Comparison of ENCODE assay signal across 10 cellular contexts in genomic region chr9:692636-693459, GRCh38.
DNase-seq lines count a peak whose midpoint lies in the region; ATAC-seq and TF ChIP-seq lines count a peak whose summit lies in the region.
"Had no signal": no experiment of that assay in that cellular context is flagged by ENCODE, and none has a peak within 500 bp of the region (broad histone marks: within the 10 kb centered on the region; RNA-seq: fewer than 3 reads in every experiment).

No MANE protein-coding gene starts in this region.

- no peak for TF ChIP-seq CTCF in PC-3 (conservative IDR thresholded peaks at IDR 0.05; ENCODE audit: low read depth, low read length)
- no peak for TF ChIP-seq CTCF in endothelial cell (IDR thresholded peaks at IDR 0.05; ENCODE audit: unreplicated experiment)
- TF ChIP-seq CTCF in tibial artery (IDR thresholded peaks at IDR 0.05) = no peak
- TF ChIP-seq CTCF in WERI-Rb-1 (IDR thresholded peaks at IDR 0.05; ENCODE audit: low read depth, low read length) = no peak

- intact Hi-C loops in PC-3 (cut with micrococcal nuclease) (no loop called here), tibial artery (cut with DNase I; ENCODE audit: low total_unique reads) (loop anchor here (5.0 kb wide), 1 partner anchor 44 kb away; no protein-coding TSS in a partner anchor)

- H3K9me3 Mint-ChIP-seq in endothelial cell (ENCODE audit: unreplicated experiment) (peaks cover 3% of the 10 kb centered on the region), immature natural killer cell (no peaks in the 10 kb centered on the region)
- H3K9me3 Mint-ChIP-seq in stimulated activated naive CD8-positive, alpha-beta T cell treated with anti-CD3 and anti-CD28 coated beads, Interleukin-15, amount 100 ng/mL, for 72 hours = no peaks in the 10 kb centered on the region

- CTCF ChIA-PET in PC-3 (lab: Charles Lee) = no interaction called here

- H3K4me2 ChIP-seq in PC-3 (ENCODE audit: low read length) = peak overlapping the region; percentile 72

- no TSS peak for BruUV-seq in PC-3 (replicated peaks; lab: Mats Ljungman, UMichigan)

- peak overlapping the region; percentile 37; the same call in 1 of the 2 replicates for H3K4me3 ChIP-seq in PC-3 (ENCODE audit: low read length)
- H3K4me3 ChIP-seq in tibial artery = peak overlapping the region; percentile 43 to 46
- H3K4me3 ChIP-seq in WERI-Rb-1 (ENCODE audit: low read depth, low read length) = no peak overlapping the region

- POLR2A ChIA-PET in PC-3 (lab: Charles Lee; ENCODE audit: unreplicated experiment) = interaction anchor here (1.0 kb wide), 1 partner anchor 9 kb away, joined by 10 read pairs; no protein-coding TSS in a partner anchor

- H3K36me3 ChIP-seq in PC-3 (ENCODE audit: low read depth, low read length) (no peaks in the 10 kb centered on the region), tibial artery (no peaks in the 10 kb centered on the region), WERI-Rb-1 (no peaks in the 10 kb centered on the region)

- no peaks in the 10 kb centered on the region for H3K9me2 ChIP-seq in PC-3 (replicated peaks; ENCODE audit: low read length)

- H3K4me1 Mint-ChIP-seq in endothelial cell (ENCODE audit: unreplicated experiment) (peaks cover 39% of the 10 kb centered on the region), immature natural killer cell (peaks cover 0 to 8% of the 10 kb centered on the region in 2 donors)
- H3K4me1 Mint-ChIP-seq in stimulated activated naive CD8-positive, alpha-beta T cell treated with anti-CD3 and anti-CD28 coated beads, Interleukin-15, amount 100 ng/mL, for 72 hours = peaks cover 18% of the 10 kb centered on the region

- H3K9me3 ChIP-seq in PC-3 (ENCODE audit: low read length) (no peaks in the 10 kb centered on the region), tibial artery (no peaks in the 10 kb centered on the region), WERI-Rb-1 (ENCODE audit: severe bottlenecking) (no peaks in the 10 kb centered on the region)

- ATAC-seq in PC-3 (no peak), HG03342 (IDR thresholded peaks at IDR 0.05; ENCODE audit: unreplicated experiment) (no peak)
- no peak for ATAC-seq in stimulated activated naive CD8-positive, alpha-beta T cell treated with anti-CD3 and anti-CD28 coated beads, Interleukin-15, amount 100 ng/mL, for 72 hours

- H2AFZ ChIP-seq in PC-3 (ENCODE audit: low read length) = peak overlapping the region; percentile 44

- H3K27ac ChIP-seq in PC-3 (ENCODE audit: low read length) (peak overlapping the region; percentile 77), tibial artery (peak overlapping the region; percentile 82 to 87), WERI-Rb-1 (no peak overlapping the region)

- DNase-seq in PC-3 (no peak), endothelial cell (ENCODE audit: low spot score) (no peak), midbrain (lab: John Stamatoyannopoulos, UW) (peak; percentile 88), tibial artery (no peak), immature natural killer cell (no peak), WERI-Rb-1 (no peak)
- no peak for DNase-seq in stimulated activated naive CD8-positive, alpha-beta T cell treated with anti-CD3 and anti-CD28 coated beads, Interleukin-15, amount 100 ng/mL, for 72 hours
- DNase-seq: activated CD8-positive, alpha-beta memory T cell treated with anti-CD3 and anti-CD28 coated beads, Interleukin-2, amount 50 U/mL, for 48 hours; NCI-H345 had no signal

- H3F3A ChIP-seq in PC-3 (ENCODE audit: low read length, unreplicated experiment) = no peaks in the 10 kb centered on the region

- H3K4me1 ChIP-seq in PC-3 (ENCODE audit: insufficient read depth, low read length) (peaks cover 48% of the 10 kb centered on the region), tibial artery (peaks cover 0 to 89% (median 78%) of the 10 kb centered on the region in 4 donors)

- peak overlapping the region; percentile 33 for H3K9ac ChIP-seq in PC-3 (ENCODE audit: low read length)

- H3K4me3 Mint-ChIP-seq in endothelial cell (ENCODE audit: unreplicated experiment) (no peak overlapping the region), immature natural killer cell (no peak overlapping the region)
- no peak overlapping the region for H3K4me3 Mint-ChIP-seq in stimulated activated naive CD8-positive, alpha-beta T cell treated with anti-CD3 and anti-CD28 coated beads, Interleukin-15, amount 100 ng/mL, for 72 hours

- no peaks in the 10 kb centered on the region for H4K20me1 ChIP-seq in PC-3 (ENCODE audit: low read length)

- H3K27me3 ChIP-seq in PC-3 (ENCODE audit: low read length) (no peaks in the 10 kb centered on the region), tibial artery (no peaks in the 10 kb centered on the region), WERI-Rb-1 (ENCODE audit: insufficient read depth, low read depth, severe bottlenecking) (no peaks in the 10 kb centered on the region)

- peaks cover 11% of the 10 kb centered on the region; the same call in 1 of the 2 replicates for H3K79me2 ChIP-seq in PC-3 (ENCODE audit: low read length)

- H3K36me3 Mint-ChIP-seq in endothelial cell (ENCODE audit: low read depth, unreplicated experiment) = no peaks in the 10 kb centered on the region
- H3K36me3 Mint-ChIP-seq in immature natural killer cell = no peaks in the 10 kb centered on the region

- H3K27me3 Mint-ChIP-seq in endothelial cell (ENCODE audit: unreplicated experiment) (peaks cover 1% of the 10 kb centered on the region), immature natural killer cell (ENCODE audit: low read depth in 3 of 3) (peaks cover 0 to 10% (median 2%) of the 10 kb centered on the region in 3 donors)
- no peaks in the 10 kb centered on the region for H3K27me3 Mint-ChIP-seq in stimulated activated naive CD8-positive, alpha-beta T cell treated with anti-CD3 and anti-CD28 coated beads, Interleukin-15, amount 100 ng/mL, for 72 hours

- H3K27ac Mint-ChIP-seq in endothelial cell (ENCODE audit: unreplicated experiment) (peak overlapping the region; percentile 84), immature natural killer cell (no peak overlapping the region)
- no peak overlapping the region for H3K27ac Mint-ChIP-seq in stimulated activated naive CD8-positive, alpha-beta T cell treated with anti-CD3 and anti-CD28 coated beads, Interleukin-15, amount 100 ng/mL, for 72 hours
